20 cellular contexts compared by ENCODE assay signal in genomic region chr16:3839402-3840184, GRCh38. TPM values are rescaled to one million over a fixed set of nuclear protein-coding genes. Genes with fewer than 3 reads are reported as not detected.
DNase-seq lines count a peak whose midpoint lies in the region; ATAC-seq and TF ChIP-seq lines count a peak whose summit lies in the region.
"Had no signal": no experiment of that assay in that cellular context is flagged by ENCODE, and none has a peak within 500 bp of the region (broad histone marks: within the 10 kb centered on the region; RNA-seq: fewer than 3 reads in every experiment).

No MANE protein-coding gene starts in this region.

- no peak overlapping the region for H3K4ac ChIP-seq in neuronal stem cell (ENCODE audit: low read length)

- no peak overlapping the region for H3K14ac ChIP-seq in neuronal stem cell (ENCODE audit: low read length)

- H3K27ac ChIP-seq in GM23338 (ENCODE audit: low read depth) (0 out of 2 replicates have a peak overlapping the region, but pooled peaks have one; percentile 20), SK-N-MC (peak overlapping the region; percentile 37; the same call in 1 of the 2 replicates), neutrophil (peak overlapping the region; percentile 46), coronary artery (no peak overlapping the region), neuronal stem cell (replicated peaks; ENCODE audit: low read length) (no peak overlapping the region)

- H2BK15ac ChIP-seq in neuronal stem cell (ENCODE audit: low read length), result no peak overlapping the region

- H3K4me2 ChIP-seq in GM23338 (0 out of 2 replicates have a peak overlapping the region, but pooled peaks have one; percentile 48), neuronal stem cell (ENCODE audit: insufficient read depth, low read length, poor library complexity, severe bottlenecking) (no peak overlapping the region)

- no peaks in the 10 kb centered on the region for H3K9me2 ChIP-seq in GM23338 (ENCODE audit: insufficient read depth)

- H3K27me3 Mint-ChIP-seq in GM23338 (ENCODE audit: insufficient read depth, low read depth, poor library complexity), result peaks cover 9% of the 10 kb centered on the region
- H3K27me3 Mint-ChIP-seq: CD4-positive, CD25-positive, alpha-beta regulatory T cell had no signal

- H3K79me2 ChIP-seq in GM23338 (replicated peaks; ENCODE audit: insufficient read depth), result peaks cover 99% of the 10 kb centered on the region

- no CpG with 5 or more reads among the region's 4 CpGs for WGBS in neuronal stem cell (ENCODE audit: extremely low coverage in 2 of 2, insufficient read length in 2 of 2, insufficient replicate concordance in 1 of 2), 2 donors

- no peak overlapping the region for H4K8ac ChIP-seq in neuronal stem cell (ENCODE audit: low read depth, low read length)

- DNase-seq in GM23338 (ENCODE audit: low spot score), result no peak
- DNase-seq in SK-N-MC (ENCODE audit: low read depth, low spot score), result no peak
- DNase-seq in epithelial cell of esophagus (ENCODE audit: low read depth), result peak; percentile 29
- no peak for DNase-seq in coronary artery (ENCODE audit: low spot score)
- DNase-seq in neuronal stem cell (ENCODE audit: low spot score), result no peak
- no peak for DNase-seq in Right ventricle myocardium inferior (ENCODE audit: missing footprints)
- DNase-seq: AML-193; CD4-positive, CD25-positive, alpha-beta regulatory T cell; DMS79; HCEC 1CT; KBM-7; NCI-H1048; NCI-H1694; NCI-H2107; NCI-H446; NCI-H82; SHP77 had no signal

- peaks cover 41% of the 10 kb centered on the region for H3K4me1 Mint-ChIP-seq in GM23338

- H3F3A ChIP-seq in GM23338 (replicated peaks; ENCODE audit: low read depth), result no peaks in the 10 kb centered on the region

- no peaks in the 10 kb centered on the region for H3K9me3 Mint-ChIP-seq in GM23338

- H4K20me1 ChIP-seq in GM23338 (replicated peaks; ENCODE audit: insufficient read depth), result peaks cover 53% of the 10 kb centered on the region

- H3K9ac ChIP-seq in SK-N-MC (ENCODE audit: insufficient read length) (no peak overlapping the region), neuronal stem cell (ENCODE audit: low read depth, low read length, poor library complexity) (no peak overlapping the region)

- H3K4me1 ChIP-seq in GM23338 (ENCODE audit: insufficient read depth) (peaks cover 40% of the 10 kb centered on the region), neutrophil (ENCODE audit: control insufficient read depth in 1 of 2, insufficient read depth in 1 of 2, low read depth in 1 of 2, low read length in 1 of 2) (peaks cover 26 to 29% of the 10 kb centered on the region in 2 experiments), neuronal stem cell (ENCODE audit: control insufficient read depth in 2 of 2, insufficient read depth in 1 of 2, low read depth in 1 of 2, low read length in 2 of 2) (no peaks in the 10 kb centered on the region)

- H3K27ac Mint-ChIP-seq in GM23338, result 0 out of 2 replicates have a peak overlapping the region, but pooled peaks have one; percentile 62

- no peak overlapping the region for H2AK5ac ChIP-seq in neuronal stem cell (ENCODE audit: low read depth, low read length)

- H2BK5ac ChIP-seq in neuronal stem cell (ENCODE audit: low read length), result no peak overlapping the region

- H3K36me3 ChIP-seq in GM23338 (ENCODE audit: insufficient read depth), result no peaks in the 10 kb centered on the region
- H3K36me3 ChIP-seq in SK-N-MC (ENCODE audit: insufficient read depth, low read length), result peaks cover 19% of the 10 kb centered on the region
- peaks cover 4% of the 10 kb centered on the region for H3K36me3 ChIP-seq in neutrophil
- peaks cover 0 to 46% of the 10 kb centered on the region in 2 donors for H3K36me3 ChIP-seq in neuronal stem cell (replicated peaks in 1 of 2; ENCODE audit: control insufficient read depth in 2 of 2, insufficient read depth in 2 of 2, low read length in 2 of 2)

- intact Hi-C loops in Right ventricle myocardium inferior (cut with DNase I), result no loop called here

- no peak overlapping the region for H3K4me3 ChIP-seq in GM23338
- H3K4me3 ChIP-seq in SK-N-MC, result no peak overlapping the region
- H3K4me3 ChIP-seq in epithelial cell of esophagus (ENCODE audit: low read length), result no peak overlapping the region
- no peak overlapping the region for H3K4me3 ChIP-seq in neutrophil (ENCODE audit: low read depth in 1 of 2, low read length in 1 of 2)
- no peak overlapping the region for H3K4me3 ChIP-seq in coronary artery
- no peak overlapping the region for H3K4me3 ChIP-seq in neuronal stem cell (ENCODE audit: low read length in 2 of 2)
- H3K4me3 ChIP-seq: GM12878 had no signal

- H3K79me1 ChIP-seq in neuronal stem cell (ENCODE audit: low read depth, low read length), result peaks cover 3% of the 10 kb centered on the region

- H3K27me3 ChIP-seq in GM23338 (ENCODE audit: insufficient read depth) (no peaks in the 10 kb centered on the region), neutrophil (no peaks in the 10 kb centered on the region), neuronal stem cell (ENCODE audit: control insufficient read depth in 3 of 3, insufficient read depth in 3 of 3, low read depth in 1 of 3, low read length in 3 of 3) (no peaks in the 10 kb centered on the region)

- no peak overlapping the region for H2AFZ ChIP-seq in GM23338
- no peak overlapping the region for H2AFZ ChIP-seq in neuronal stem cell (ENCODE audit: low read length)

- H3K9me3 ChIP-seq in SK-N-MC (ENCODE audit: low read depth, low read length) (no peaks in the 10 kb centered on the region), neutrophil (no peaks in the 10 kb centered on the region), neuronal stem cell (replicated peaks in 1 of 2; ENCODE audit: control insufficient read depth in 2 of 2, insufficient read depth in 1 of 2, low read depth in 1 of 2, low read length in 2 of 2) (no peaks in the 10 kb centered on the region)

- TF ChIP-seq CTCF in GM23338 (conservative IDR thresholded peaks at IDR 0.05; ENCODE audit: low read depth in 2 of 2) (no peak), epithelial cell of esophagus (IDR thresholded peaks at IDR 0.05; ENCODE audit: insufficient read depth, low read depth, low read length, missing control alignments) (no peak), neutrophil (IDR thresholded peaks at IDR 0.05) (no peak), coronary artery (IDR thresholded peaks at IDR 0.05) (no peak)

- peaks cover 7% of the 10 kb centered on the region; the same call in 1 of the 3 replicates for H3K36me3 Mint-ChIP-seq in GM23338 (ENCODE audit: low read depth)

- H4K91ac ChIP-seq in neuronal stem cell (ENCODE audit: low read depth, low read length, poor library complexity), result no peak overlapping the region

- H2BK120ac ChIP-seq in neuronal stem cell (ENCODE audit: low read depth, low read length), result no peak overlapping the region

- no peak overlapping the region for H3K23ac ChIP-seq in neuronal stem cell (ENCODE audit: low read depth, low read length, poor library complexity)

- no peak overlapping the region for H3K18ac ChIP-seq in neuronal stem cell (ENCODE audit: low read length)

- H2BK12ac ChIP-seq in neuronal stem cell (ENCODE audit: low read length), result no peak overlapping the region

- no peak overlapping the region for H3K4me3 Mint-ChIP-seq in GM23338

- ATAC-seq in GM23338 (no peak), HG03469 (IDR thresholded peaks at IDR 0.05; ENCODE audit: unreplicated experiment) (no peak), Right ventricle myocardium inferior (no peak)
- ATAC-seq: GM12878 had no signal

TF ChIP-seq in GM23338, 12 proteins besides CTCF, POLR2A, EP300 and RAD21 (continues in another document):
- no peak for TF ChIP-seq REST (IDR thresholded peaks at IDR 0.05; ENCODE audit: unreplicated experiment)

RNA-seq across cellular contexts. Expression of gene CREBBP, which starts 40.9 kb away (rescaled TPM):
- 42.7 and 54.8 TPM in 2 replicates for total RNA-seq in GM23338 (2014; rRNA removed; shearing (Covaris generic))
- 36.9 and 38.1 TPM in 2 replicates for polyA plus RNA-seq in GM23338 (2016; fragmentation: Nextera tagmentation; extraction: Ambion mirVana)
- 22.7 TPM for polyA plus RNA-seq in neuronal stem cell (2013, experiment 1 of 2)
- polyA plus RNA-seq in neuronal stem cell (2013, experiment 2 of 2), result 24.7 TPM
- 38.0 TPM for total RNA-seq in Right ventricle myocardium inferior

Comparison
In these comparisons a context has a peak if more than half of its experiments do, and no peak if none do; other contexts are left out.
1. H3K27ac ChIP-seq: peak in GM23338 (single experiment), SK-N-MC (single experiment) and neutrophil (single experiment); none in coronary artery (0 of 2) and neuronal stem cell (single experiment).